In genomic region chr4:15655223-15656037, GRCh38 we compare ENCODE assay signal across 8 cellular contexts. TPM values are rescaled to one million over a fixed set of nuclear protein-coding genes. Genes with fewer than 3 reads are reported as not detected.
DNase-seq lines count a peak whose midpoint lies in the region; ATAC-seq lines count a peak whose summit lies in the region.

TSS of gene FBXL5 (minus strand) at chr4:15655357. CDS start at chr4:15655287, 70 bp downstream.

- peak within 1 kb of the TSS; percentile 91 for H3K4me3 ChIP-seq in HUES48 (ENCODE audit: low read depth, low read length)

- peaks cover 73% of the 10 kb centered on the region for H3K4me1 Mint-ChIP-seq in activated T-cell treated with anti-CD3 and anti-CD28 coated beads, Interleukin-2, amount 50 U/mL, for 24 hours (ENCODE audit: low read depth)

- H3K9me3 ChIP-seq in HUES48 (ENCODE audit: control insufficient read depth, insufficient read depth, low read length), result no peaks in the 10 kb centered on the region

- ATAC-seq in GM21423 (IDR thresholded peaks at IDR 0.05; ENCODE audit: unreplicated experiment) (peak; percentile 69), esophagus mucosa (peak; percentile 87)

- peak within 1 kb of the TSS; percentile 97 for H3K4me3 Mint-ChIP-seq in activated T-cell treated with anti-CD3 and anti-CD28 coated beads, Interleukin-2, amount 50 U/mL, for 24 hours

- H3K4me1 ChIP-seq in HUES48 (ENCODE audit: control insufficient read depth, insufficient read depth, low read length), result peaks cover 32% of the 10 kb centered on the region

- H3K27ac Mint-ChIP-seq in activated T-cell treated with anti-CD3 and anti-CD28 coated beads, Interleukin-2, amount 50 U/mL, for 24 hours, result peak within 1 kb of the TSS; percentile 97

- H3K36me3 ChIP-seq in HUES48 (ENCODE audit: control insufficient read depth, insufficient read depth, low read length), result no peaks in the 10 kb centered on the region

- peak; percentile 94 for DNase-seq in DMS 273 (lab: John Stamatoyannopoulos, UW; ENCODE audit: unreplicated experiment)
- DNase-seq in OCI-M1 (lab: John Stamatoyannopoulos, UW), result peak; percentile 91
- DNase-seq in activated T-cell treated with anti-CD3 and anti-CD28 coated beads, Interleukin-2, amount 50 U/mL, for 24 hours, result peak; percentile 89
- peak; percentile 86 for DNase-seq in myocyte (ENCODE audit: low read depth)
- peak; percentile 65 to 70 for DNase-seq in stimulated activated CD8-positive, alpha-beta memory T cell treated with anti-CD3 and anti-CD28 coated beads, Interleukin-7, amount 100 ng/mL, for 48 hours (ENCODE audit: extremely low read depth in 1 of 2, low read depth in 1 of 2)

- no peaks in the 10 kb centered on the region for H3K9me3 Mint-ChIP-seq in activated T-cell treated with anti-CD3 and anti-CD28 coated beads, Interleukin-2, amount 50 U/mL, for 24 hours

- peak within 1 kb of the TSS; percentile 94 for H3K9ac ChIP-seq in HUES48 (ENCODE audit: low read depth, low read length)

- no peaks in the 10 kb centered on the region for H3K27me3 ChIP-seq in HUES48 (ENCODE audit: control insufficient read depth, insufficient read depth, low read length)

- H3K36me3 Mint-ChIP-seq in activated T-cell treated with anti-CD3 and anti-CD28 coated beads, Interleukin-2, amount 50 U/mL, for 24 hours (ENCODE audit: low read depth), result peaks cover 16% of the 10 kb centered on the region

- H3K27ac ChIP-seq in HUES48 (ENCODE audit: low read depth, low read length), result peak within 1 kb of the TSS; percentile 96

- H3K27me3 Mint-ChIP-seq in activated T-cell treated with anti-CD3 and anti-CD28 coated beads, Interleukin-2, amount 50 U/mL, for 24 hours, result no peaks in the 10 kb centered on the region

RNA-seq across cellular contexts. Expression of gene FBXL5, which starts in this region (rescaled TPM):
- total RNA-seq in esophagus mucosa (62.8 TPM), myocyte (128 and 146 TPM in 2 replicates)
- 38.6 TPM for polyA plus RNA-seq in myocyte (2012)

Comparison
In these comparisons a context has a peak if more than half of its experiments do, and no peak if none do; other contexts are left out.
1. Peak in every context shown above with its lines: DNase-seq, ATAC-seq, H3K4me3 ChIP-seq and H3K27ac ChIP-seq.